ENCODE assay signal across 8 cellular contexts in the genomic region with DNA sequence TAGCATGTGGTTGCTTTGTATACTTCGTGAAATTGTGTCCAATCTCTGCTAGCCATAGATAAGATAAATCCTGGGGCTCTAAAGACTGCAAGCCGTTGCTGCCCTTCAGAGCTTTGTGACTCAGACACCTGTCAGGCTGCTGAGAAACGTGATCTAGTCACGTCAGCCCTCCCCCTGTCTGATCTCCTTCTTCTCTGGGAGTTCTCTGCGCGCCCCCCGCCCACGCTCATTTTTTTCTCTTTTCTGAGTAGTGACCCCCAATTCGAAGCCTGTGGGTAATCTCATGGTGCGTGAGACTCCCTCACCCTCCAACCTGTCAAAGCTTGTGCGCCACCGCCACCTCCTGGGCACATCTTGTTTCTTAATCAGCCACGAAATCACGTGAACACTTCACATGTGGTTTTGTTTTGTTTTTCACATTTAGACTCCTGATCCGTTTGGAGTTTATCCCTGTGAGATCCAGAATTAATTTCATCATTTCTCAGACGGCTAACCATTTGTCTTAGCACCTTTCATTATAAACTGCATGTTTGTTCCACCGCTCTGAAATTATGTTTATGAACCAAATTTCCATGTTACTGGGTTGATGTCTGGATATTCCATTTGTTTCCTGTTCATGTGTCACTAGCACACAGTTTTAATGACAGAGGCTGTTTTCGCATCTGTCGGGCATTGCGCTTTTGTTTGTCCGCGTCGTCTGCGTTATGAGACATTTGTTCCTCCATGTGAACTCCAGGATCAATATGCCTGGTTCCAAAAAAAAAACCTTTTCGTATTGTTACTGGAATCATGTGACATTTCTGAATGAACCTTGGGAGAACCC. TPM values are rescaled to one million over a fixed set of nuclear protein-coding genes. Genes with fewer than 3 reads are reported as not detected.
DNase-seq lines count a peak whose midpoint lies in the region; ATAC-seq and TF ChIP-seq lines count a peak whose summit lies in the region.

No MANE protein-coding gene starts in this region.

- no peak for TF ChIP-seq POLR2A in adrenal gland (IDR thresholded peaks at IDR 0.05)
- TF ChIP-seq POLR2A in heart left ventricle (IDR thresholded peaks at IDR 0.05) = no peak
- TF ChIP-seq POLR2A in thyroid gland (IDR thresholded peaks at IDR 0.05) = no peak

- no peak overlapping the region for H4K12ac ChIP-seq in trophoblast cell (ENCODE audit: low read depth, low read length)

- H3K4me3 ChIP-seq in GM12865 (ENCODE audit: low read depth, low read length) (peak overlapping the region; percentile 73), MM.1S (ENCODE audit: low read length) (peak overlapping the region; percentile 76), adrenal gland (peak overlapping the region in 3 of 4 donors; percentile 24 to 92 (median 83)), heart left ventricle (peak overlapping the region; percentile 62 to 100 (median 92)), trophoblast cell (ENCODE audit: low read depth, low read length) (peak overlapping the region; percentile 99), thyroid gland (replicated peaks in 1 of 3) (peak overlapping the region; percentile 76 to 89 (median 84))

- no peak overlapping the region for H2BK5ac ChIP-seq in trophoblast cell (ENCODE audit: low read depth, low read length, poor library complexity)

- H2AK5ac ChIP-seq in trophoblast cell (ENCODE audit: low read length) = no peak overlapping the region

- peaks cover 4% of the 10 kb centered on the region for H3K79me1 ChIP-seq in trophoblast cell (ENCODE audit: low read length)

- H3K4me2 ChIP-seq in MM.1S (ENCODE audit: low read depth, low read length) = peak overlapping the region; percentile 97
- peak overlapping the region; percentile 94 for H3K4me2 ChIP-seq in trophoblast cell (ENCODE audit: low read length)

- H3K4me1 ChIP-seq in MM.1S (ENCODE audit: low read length) = no peaks in the 10 kb centered on the region
- H3K4me1 ChIP-seq in adrenal gland (replicated peaks in 1 of 2) = peaks cover 18 to 29% of the 10 kb centered on the region in 2 donors
- H3K4me1 ChIP-seq in heart left ventricle = peaks cover 0 to 31% (median 20%) of the 10 kb centered on the region in 12 donors
- H3K4me1 ChIP-seq in trophoblast cell (ENCODE audit: control insufficient read depth in 1 of 2, insufficient read depth in 2 of 2, low read length in 2 of 2) = peaks cover 0 to 3% of the 10 kb centered on the region in 2 experiments
- peaks cover 12 to 19% of the 10 kb centered on the region in 2 donors for H3K4me1 ChIP-seq in thyroid gland

- intact Hi-C loops in adrenal gland (cut with DNase I) = loop anchor here in 1 of 2 donors (5.0 kb wide), 1 partner anchor 274 kb away; no protein-coding TSS in a partner anchor
- intact Hi-C loops in heart left ventricle (cut with DNase I) = loop anchor here (1.0 to 10.0 kb wide), 16 partner anchors 112 to 764 kb away; partner anchors contain the start of genes GALNS (in 2 of the 10), TRAPPC2L (in 2 of the 10), APRT (in 1 of the 10) and ZFPM1 (in 1 of the 10)
- intact Hi-C loops in thyroid gland (cut with DNase I) = loop anchor here (10.0 kb wide), 2 partner anchors 282 to 402 kb away; partner anchors contain the start of gene APRT

- H3K27ac ChIP-seq in MM.1S (ENCODE audit: low read length) = peak overlapping the region; percentile 59; the same call in 1 of the 2 replicates
- peak overlapping the region; percentile 77 to 99 (median 95) for H3K27ac ChIP-seq in adrenal gland
- peak overlapping the region; percentile 89 to 99 (median 95) for H3K27ac ChIP-seq in heart left ventricle
- no peak overlapping the region for H3K27ac ChIP-seq in trophoblast cell (ENCODE audit: low read depth, low read length)
- H3K27ac ChIP-seq in thyroid gland = peak overlapping the region; percentile 81 to 90 (median 83)

- 0 to 4% (median 2%) methylated on average over 25 of the region's 25 CpGs for WGBS in adrenal gland, 4 donors
- 2 to 3% (median 3%) methylated on average over 25 of the region's 25 CpGs for WGBS in heart left ventricle, 4 donors
- no CpG with 5 or more reads among the region's 25 CpGs for WGBS in trophoblast cell (ENCODE audit: extremely low coverage, insufficient coverage, insufficient read length)
- 4% methylated on average over 25 of the region's 25 CpGs for WGBS in thyroid gland, 2 donors

- peaks cover 4% of the 10 kb centered on the region; the same call in 1 of the 2 replicates for H3F3A ChIP-seq in MM.1S (ENCODE audit: insufficient read depth, low read length)

- H3K79me2 ChIP-seq in MM.1S (ENCODE audit: low read length) (0 out of 2 replicates have a peak, but pooled peaks cover 4% of the 10 kb centered on the region), trophoblast cell (ENCODE audit: control insufficient read depth, insufficient read depth, low read length, poor library complexity) (peaks cover 4% of the 10 kb centered on the region)

- H3K27me3 ChIP-seq in MM.1S (replicated peaks; ENCODE audit: insufficient read depth, low read length) = no peaks in the 10 kb centered on the region
- H3K27me3 ChIP-seq in adrenal gland = no peaks in the 10 kb centered on the region
- no peaks in the 10 kb centered on the region for H3K27me3 ChIP-seq in heart left ventricle
- no peaks in the 10 kb centered on the region for H3K27me3 ChIP-seq in trophoblast cell (ENCODE audit: insufficient read depth, low read length)
- no peaks in the 10 kb centered on the region for H3K27me3 ChIP-seq in thyroid gland

- H4K8ac ChIP-seq in trophoblast cell (ENCODE audit: low read depth, low read length) = no peak overlapping the region

- no peak overlapping the region for H3K23ac ChIP-seq in trophoblast cell (ENCODE audit: low read length)

- no peak overlapping the region for H3K14ac ChIP-seq in trophoblast cell (ENCODE audit: low read length)

- no peaks in the 10 kb centered on the region for H4K20me1 ChIP-seq in MM.1S (ENCODE audit: insufficient read depth, low read length)

- H3K9me2 ChIP-seq in MM.1S (replicated peaks; ENCODE audit: insufficient read depth, low read length) = no peaks in the 10 kb centered on the region

- H3K9ac ChIP-seq in MM.1S (ENCODE audit: low read length) (peak overlapping the region; percentile 83), trophoblast cell (ENCODE audit: low read length) (peak overlapping the region; percentile 42)

- H2BK12ac ChIP-seq in trophoblast cell (ENCODE audit: low read length) = no peak overlapping the region

- no peaks in the 10 kb centered on the region for H3K9me3 ChIP-seq in MM.1S (replicated peaks; ENCODE audit: insufficient read depth, low read length)
- no peaks in the 10 kb centered on the region for H3K9me3 ChIP-seq in adrenal gland (replicated peaks in 1 of 3)
- no peaks in the 10 kb centered on the region for H3K9me3 ChIP-seq in heart left ventricle
- no peaks in the 10 kb centered on the region for H3K9me3 ChIP-seq in trophoblast cell (ENCODE audit: insufficient read depth, low read depth, low read length)
- H3K9me3 ChIP-seq in thyroid gland = no peaks in the 10 kb centered on the region

- no peak overlapping the region for H3K18ac ChIP-seq in trophoblast cell (ENCODE audit: low read length)

- H3K36me3 ChIP-seq in MM.1S (replicated peaks; ENCODE audit: insufficient read depth, low read length) (no peaks in the 10 kb centered on the region), adrenal gland (replicated peaks in 1 of 2) (peaks cover 0 to 8% of the 10 kb centered on the region in 2 donors), heart left ventricle (peaks cover 0 to 16% (median 10%) of the 10 kb centered on the region in 9 donors), trophoblast cell (ENCODE audit: control insufficient read depth in 1 of 2, insufficient read depth in 2 of 2, low read length in 2 of 2) (peaks cover 8 to 14% of the 10 kb centered on the region in 2 experiments), thyroid gland (no peaks in the 10 kb centered on the region)

- TF ChIP-seq CTCF in GM12865 (IDR thresholded peaks at IDR 0.05; ENCODE audit: insufficient read depth, low read depth, low read length, missing control alignments) = peak; percentile 75
- TF ChIP-seq CTCF in MM.1S (IDR thresholded peaks at IDR 0.05; ENCODE audit: low read length) = peak; percentile 56
- peak; percentile 33 to 84 (median 72) for TF ChIP-seq CTCF in adrenal gland (IDR thresholded peaks at IDR 0.05)
- peak; percentile 31 to 80 (median 62) for TF ChIP-seq CTCF in heart left ventricle (IDR thresholded peaks at IDR 0.05)
- peak; percentile 37 to 89 (median 72) for TF ChIP-seq CTCF in thyroid gland (IDR thresholded peaks at IDR 0.05)

- H2BK120ac ChIP-seq in trophoblast cell (ENCODE audit: insufficient read depth, low read length, poor library complexity) = no peak overlapping the region

- peak; percentile 84 for DNase-seq in GM12865 (ENCODE audit: low read depth)
- peak; percentile 60 for DNase-seq in MM.1S
- DNase-seq in T follicular helper cell (ENCODE audit: low read depth) = peak; percentile 77
- peak; percentile 71 to 92 (median 82) for DNase-seq in adrenal gland
- DNase-seq in heart left ventricle = peak; percentile 73 to 84 (median 81)
- DNase-seq in trophoblast cell = peak; percentile 50 to 74
- DNase-seq in thyroid gland = peak; percentile 86 to 88

- H2AFZ ChIP-seq in MM.1S (ENCODE audit: low read length) (0 out of 2 replicates have a peak overlapping the region, but pooled peaks have one; percentile 63), trophoblast cell (ENCODE audit: insufficient read depth, low read length, poor library complexity) (no peak overlapping the region)

- H3K4ac ChIP-seq in trophoblast cell (ENCODE audit: low read depth, low read length) = no peak overlapping the region

- ATAC-seq in heart left ventricle (peak; percentile 70 to 87 (median 76)), HG02763 (IDR thresholded peaks at IDR 0.05; ENCODE audit: unreplicated experiment) (no peak)

- no peak overlapping the region for H4K91ac ChIP-seq in trophoblast cell (ENCODE audit: low read depth, low read length)

RNA-seq across cellular contexts. Expression of gene ZNF778, which starts 1.0 kb away (rescaled TPM):
- 10 to 100 TPM in 4 of 8 donors, 1 to 10 TPM in 4; 3.5 to 20.5 (median 11.5) TPM for total RNA-seq in adrenal gland
- polyA plus RNA-seq in adrenal gland = 1 to 10 TPM; 1.9 to 8.1 (median 3.8) TPM
- 10 to 100 TPM in 4 of 9 donors, 1 to 10 TPM in 5; 6.9 to 14.6 (median 9.9) TPM for total RNA-seq in heart left ventricle
- polyA plus RNA-seq in heart left ventricle = 1 to 10 TPM; 1.6 to 5.4 TPM
- polyA plus RNA-seq in trophoblast cell (2013) = 11.2 and 13.0 TPM in 2 replicates
- 10 to 100 TPM; 17.5 to 36.4 (median 30.9) TPM for total RNA-seq in thyroid gland

RNA-seq across cellular contexts. Expression of gene SLC22A31, which starts 16.2 kb away (rescaled TPM):
- total RNA-seq in adrenal gland (1 to 10 TPM in 3 of 8 donors, under 1 TPM in 2, not detected in 3; 0.28 to 3.2 (median 2.0) TPM), heart left ventricle (not detected), thyroid gland (under 1 TPM in 1 of 4 donors, not detected in 3; 0.54 TPM)
- polyA plus RNA-seq in adrenal gland (1 to 10 TPM in 1 of 3 donors, under 1 TPM in 1, not detected in 1; 0.72 to 2.9 TPM), heart left ventricle (under 1 TPM in 1 of 2 donors, not detected in 1; 0.07 TPM)
- 2.1 and 2.2 TPM in 2 replicates for polyA plus RNA-seq in trophoblast cell (2013)

RNA-seq across cellular contexts. Expression of gene CDH15, which starts 45.0 kb away (rescaled TPM):
- total RNA-seq in adrenal gland (under 1 TPM in 7 of 8 donors, not detected in 1; 0.08 to 0.32 (median 0.17) TPM), heart left ventricle (under 1 TPM in 2 of 9 donors, not detected in 7; 0.16 to 0.32 TPM), thyroid gland (not detected)
- polyA plus RNA-seq in adrenal gland (under 1 TPM; 0.05 to 0.17 (median 0.08) TPM), heart left ventricle (under 1 TPM in 1 of 2 donors, not detected in 1; 0.18 TPM)
- polyA plus RNA-seq in trophoblast cell (2013) = 0.07 and 0.10 TPM in 2 replicates
